ENCODE assay signal across 1 cellular context in genomic region chr2:102240640-102241370, GRCh38.
TF ChIP-seq lines count a peak whose summit lies in the region.

No MANE protein-coding gene starts in this region.

TF ChIP-seq in HepG2, 621 proteins besides CTCF, POLR2A, EP300 and RAD21 (continued from another document and continues in another):
- TF ChIP-seq TRIM22 (IDR thresholded peaks at IDR 0.05) (no peak), CCDC6 (CRISPR knock-in tag; IDR thresholded peaks at IDR 0.05) (peak; percentile 91), ZSCAN31 (CRISPR knock-in tag; IDR thresholded peaks at IDR 0.05; ENCODE audit: low read depth) (peak; percentile 78), TOE1 (CRISPR knock-in tag; IDR thresholded peaks at IDR 0.05) (no peak), MYNN (CRISPR knock-in tag; IDR thresholded peaks at IDR 0.05; ENCODE audit: low read depth) (no peak), ZBTB44 (CRISPR knock-in tag; IDR thresholded peaks at IDR 0.05) (peak; percentile 85; the same call in 1 of the 2 replicates), ZNF3 (CRISPR knock-in tag; IDR thresholded peaks at IDR 0.05) (peak; percentile 59; the same call in 1 of the 2 replicates), TCF12 (IDR thresholded peaks at IDR 0.05) (no peak), TCF12 (CRISPR knock-in tag; IDR thresholded peaks at IDR 0.05) (no peak), ZBTB42 (CRISPR knock-in tag; IDR thresholded peaks at IDR 0.05) (no peak), NFIB (CRISPR knock-in tag; IDR thresholded peaks at IDR 0.05; ENCODE audit: borderline replicate concordance) (no peak), ARID4A (CRISPR knock-in tag; IDR thresholded peaks at IDR 0.05; ENCODE audit: borderline replicate concordance) (no peak; the same call in 1 of the 2 replicates), ISL2 (CRISPR knock-in tag; IDR thresholded peaks at IDR 0.05) (peak; percentile 85), E2F1 (CRISPR knock-in tag; IDR thresholded peaks at IDR 0.05) (no peak), MEIS1 (CRISPR knock-in tag; IDR thresholded peaks at IDR 0.05; ENCODE audit: borderline replicate concordance) (peak; percentile 74; the same call in 1 of the 2 replicates), ZNF326 (CRISPR knock-in tag; IDR thresholded peaks at IDR 0.05; ENCODE audit: borderline replicate concordance) (no peak), ZNF350 (CRISPR knock-in tag; IDR thresholded peaks at IDR 0.05; ENCODE audit: borderline replicate concordance, low read depth) (peak; percentile 98), ZNF160 (CRISPR knock-in tag; IDR thresholded peaks at IDR 0.05) (peak; percentile 57; the same call in 1 of the 2 replicates), GATAD1 (CRISPR knock-in tag; IDR thresholded peaks at IDR 0.05) (peak; percentile 79), ARNTL (CRISPR knock-in tag; IDR thresholded peaks at IDR 0.05) (no peak), TAF15 (IDR thresholded peaks at IDR 0.05; ENCODE audit: low read depth, low read length, poor library complexity, severe bottlenecking) (no peak), LBX2 (CRISPR knock-in tag; IDR thresholded peaks at IDR 0.05; ENCODE audit: borderline replicate concordance) (0 out of 2 replicates have a peak, but pooled peaks have one; percentile 75), CC2D1A (CRISPR knock-in tag; IDR thresholded peaks at IDR 0.05) (no peak), ZNF547 (CRISPR knock-in tag; IDR thresholded peaks at IDR 0.05) (no peak), HMGXB3 (CRISPR knock-in tag; IDR thresholded peaks at IDR 0.05; ENCODE audit: borderline replicate concordance) (no peak; the same call in 1 of the 2 replicates), ZNF17 (CRISPR knock-in tag; IDR thresholded peaks at IDR 0.05) (no peak), GTF2F1 (IDR thresholded peaks at IDR 0.05; ENCODE audit: low read length) (no peak), XRCC5 (optimal IDR thresholded peaks at IDR 0.05; ENCODE audit: low read length) (peak; percentile 97), ZNF687 (CRISPR knock-in tag; IDR thresholded peaks at IDR 0.05) (peak; percentile 93), HOXA5 (CRISPR knock-in tag; IDR thresholded peaks at IDR 0.05) (peak; percentile 76; the same call in 1 of the 2 replicates), NFKB2 (CRISPR knock-in tag; IDR thresholded peaks at IDR 0.05; ENCODE audit: borderline replicate concordance) (peak; percentile 63; the same call in 1 of the 2 replicates), DNMT3B (CRISPR knock-in tag; conservative IDR thresholded peaks at IDR 0.05) (peak; percentile 90), ZSCAN5A (CRISPR knock-in tag; IDR thresholded peaks at IDR 0.05; ENCODE audit: borderline replicate concordance) (no peak; the same call in 1 of the 2 replicates), PHF20 (CRISPR knock-in tag; IDR thresholded peaks at IDR 0.05) (0 out of 2 replicates have a peak, but pooled peaks have one; percentile 22), ZNF362 (CRISPR knock-in tag; IDR thresholded peaks at IDR 0.05; ENCODE audit: borderline replicate concordance) (peak; percentile 49; the same call in 1 of the 2 replicates), ATF1 (CRISPR knock-in tag; IDR thresholded peaks at IDR 0.05) (0 out of 2 replicates have a peak, but pooled peaks have one; percentile 50), BCL6 (CRISPR knock-in tag; IDR thresholded peaks at IDR 0.05) (peak; percentile 82), RFX1 (IDR thresholded peaks at IDR 0.05) (no peak), ZNF205 (CRISPR knock-in tag; IDR thresholded peaks at IDR 0.05) (peak; percentile 93), ZNF33A (CRISPR knock-in tag; IDR thresholded peaks at IDR 0.05; ENCODE audit: borderline replicate concordance) (no peak), ZNF616 (CRISPR knock-in tag; IDR thresholded peaks at IDR 0.05; ENCODE audit: low read depth) (no peak)
